26 cellular contexts compared by ENCODE assay signal in genomic region chr4:185585211-185585610, GRCh38. TPM values are rescaled to one million over a fixed set of nuclear protein-coding genes. Genes with fewer than 3 reads are reported as not detected.
"Had no signal": no experiment of that assay in that cellular context is flagged by ENCODE, and none has a peak within 500 bp of the region (broad histone marks: within the 10 kb centered on the region; RNA-seq: fewer than 3 reads in every experiment).

No MANE protein-coding gene starts in this region.

- H3K9me3 ChIP-seq: SJSA1 had no signal

- H3K4me3 ChIP-seq: SJSA1, SK-N-MC had no signal

- DNase-seq: Kasumi-1, KG1, MM.1S, NCI-H1048, NCI-H1105, NCI-H1417, NCI-H1436 treated with DMSO at 0.1 percent for 48 hours, NCI-H1694 treated with DMSO at 0.1 percent for 48 hours, NCI-H1930, NCI-H2081, NCI-H2107, NCI-H226, NCI-H446, NCI-H510A, NCI-H524 treated with DMSO at 0.1 percent for 48 hours, NCI-H69, NCI-H774, Right ventricle myocardium superior, RPMI8226, SIG-M5, SW 1271, T-cell had no signal

- H3K36me3 ChIP-seq: SJSA1 had no signal

- H3K27ac ChIP-seq: SJSA1, SK-N-MC had no signal

- ATAC-seq: T-cell had no signal

- FAIRE-seq: RCC 7860 had no signal

- H3K27me3 ChIP-seq: SJSA1 had no signal

RNA-seq across cellular contexts. Expression of gene PDLIM3, which starts 49.9 kb away (rescaled TPM):
- total RNA-seq: HT-29 had no signal
